In the genomic region with DNA sequence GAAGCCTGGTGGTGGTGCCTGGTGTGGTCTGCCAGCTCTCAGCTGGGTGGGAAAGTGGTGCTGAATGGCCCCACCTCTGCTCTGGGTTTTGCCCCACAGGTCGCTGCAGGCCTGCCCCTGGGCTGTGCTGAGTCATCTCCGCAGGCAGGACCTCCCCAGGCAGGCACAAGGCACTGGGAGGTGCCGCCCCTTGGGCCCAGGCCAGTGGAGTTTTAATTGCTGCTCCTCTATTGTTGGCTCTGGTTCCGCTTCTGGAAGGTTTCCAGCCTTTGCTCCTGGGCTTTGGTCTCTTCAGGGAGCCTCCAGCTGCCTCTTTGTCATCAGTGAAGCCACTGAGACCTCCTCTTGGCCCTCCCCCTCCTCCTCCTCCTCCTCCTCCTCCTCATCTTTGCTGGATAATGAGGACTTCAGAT, we compare ENCODE assay signal across 8 cellular contexts.
A peak's percentile ranks its signal among the peaks of the same experiment; 100 is the strongest.
DNase-seq lines count a peak whose midpoint lies in the region; ATAC-seq lines count a peak whose summit lies in the region.

No MANE protein-coding gene starts in this region.

- peaks cover 9% of the 10 kb centered on the region for H3K9me3 Mint-ChIP-seq in activated CD4-positive, alpha-beta T cell treated with anti-CD3 and anti-CD28 coated beads for 36 hours (ENCODE audit: low read depth)

- H3K4me1 ChIP-seq in adipocyte (ENCODE audit: control insufficient read depth, insufficient read depth, low read length): peaks cover 8% of the 10 kb centered on the region

- intact Hi-C loops in left colon (cut with DNase I, micrococcal nuclease): no loop called here
- intact Hi-C loops in posterior cingulate gyrus (cut with DNase I): no loop called here
- intact Hi-C loops in activated CD4-positive, alpha-beta T cell treated with anti-CD3 and anti-CD28 coated beads for 36 hours (cut with DNase I, micrococcal nuclease): no loop called here

- H3K9ac ChIP-seq in adipocyte (ENCODE audit: low read length): no peak overlapping the region

- no peak overlapping the region for H3K27ac Mint-ChIP-seq in activated CD4-positive, alpha-beta T cell treated with anti-CD3 and anti-CD28 coated beads for 36 hours

- ATAC-seq in GM19023 (IDR thresholded peaks at IDR 0.05; ENCODE audit: unreplicated experiment) (peak; percentile 70), left colon (peak; percentile 100), GM19395 (IDR thresholded peaks at IDR 0.05; ENCODE audit: unreplicated experiment) (no peak)
- ATAC-seq in activated CD4-positive, alpha-beta T cell treated with anti-CD3 and anti-CD28 coated beads for 36 hours: no peak

- no peaks in the 10 kb centered on the region for H3K27me3 ChIP-seq in adipocyte (replicated peaks; ENCODE audit: control insufficient read depth, insufficient read depth, low read length)

- no peaks in the 10 kb centered on the region for H3K4me1 Mint-ChIP-seq in activated CD4-positive, alpha-beta T cell treated with anti-CD3 and anti-CD28 coated beads for 36 hours

- no peaks in the 10 kb centered on the region for H3K36me3 ChIP-seq in adipocyte (ENCODE audit: control insufficient read depth, insufficient read depth, low read length, severe bottlenecking)

- H3K27me3 Mint-ChIP-seq in activated CD4-positive, alpha-beta T cell treated with anti-CD3 and anti-CD28 coated beads for 36 hours: no peaks in the 10 kb centered on the region

- H3K36me3 Mint-ChIP-seq in activated CD4-positive, alpha-beta T cell treated with anti-CD3 and anti-CD28 coated beads for 36 hours (ENCODE audit: low read depth): peaks cover 1% of the 10 kb centered on the region

- H3K9me3 ChIP-seq in adipocyte (ENCODE audit: control insufficient read depth, low read length): peaks cover 9% of the 10 kb centered on the region

- H3K4me3 ChIP-seq in adipocyte (ENCODE audit: low read length): no peak overlapping the region

- peak; percentile 83 for DNase-seq in NCI-H1092 treated with DMSO at 0.1 percent for 48 hours (lab: John Stamatoyannopoulos, UW)
- DNase-seq in adipocyte (ENCODE audit: low read depth): peak; percentile 19
- peak; percentile 91 for DNase-seq in left colon
- no peak for DNase-seq in central memory CD4-positive, alpha-beta T cell
- no peak for DNase-seq in posterior cingulate gyrus
- DNase-seq in activated CD4-positive, alpha-beta T cell treated with anti-CD3 and anti-CD28 coated beads for 36 hours: no peak

- no peak overlapping the region for H3K4me3 Mint-ChIP-seq in activated CD4-positive, alpha-beta T cell treated with anti-CD3 and anti-CD28 coated beads for 36 hours

- POLR2A ChIA-PET in activated CD4-positive, alpha-beta T cell treated with anti-CD3 and anti-CD28 coated beads for 36 hours (lab: Charles Lee): no interaction called here

- CTCF ChIA-PET in activated CD4-positive, alpha-beta T cell treated with anti-CD3 and anti-CD28 coated beads for 36 hours (lab: Charles Lee): interaction anchor here (0.6 kb wide), 1 partner anchor 18 kb away, joined by 3 read pairs; no protein-coding TSS in a partner anchor

Comparison
In these comparisons a context has a peak if more than half of its experiments do, and no peak if none do; other contexts are left out.
1. ATAC-seq: peak in GM19023 (single experiment) and left colon (single experiment); none in GM19395 (single experiment) and activated CD4-positive, alpha-beta T cell treated with anti-CD3 and anti-CD28 coated beads for 36 hours (single experiment).
2. DNase-seq: peak in NCI-H1092 treated with DMSO at 0.1 percent for 48 hours (single experiment), adipocyte (single experiment) and left colon (2 of 2); none in central memory CD4-positive, alpha-beta T cell (single experiment), posterior cingulate gyrus (0 of 10) and activated CD4-positive, alpha-beta T cell treated with anti-CD3 and anti-CD28 coated beads for 36 hours (single experiment).